20 cellular contexts compared by ENCODE assay signal in the genomic region with DNA sequence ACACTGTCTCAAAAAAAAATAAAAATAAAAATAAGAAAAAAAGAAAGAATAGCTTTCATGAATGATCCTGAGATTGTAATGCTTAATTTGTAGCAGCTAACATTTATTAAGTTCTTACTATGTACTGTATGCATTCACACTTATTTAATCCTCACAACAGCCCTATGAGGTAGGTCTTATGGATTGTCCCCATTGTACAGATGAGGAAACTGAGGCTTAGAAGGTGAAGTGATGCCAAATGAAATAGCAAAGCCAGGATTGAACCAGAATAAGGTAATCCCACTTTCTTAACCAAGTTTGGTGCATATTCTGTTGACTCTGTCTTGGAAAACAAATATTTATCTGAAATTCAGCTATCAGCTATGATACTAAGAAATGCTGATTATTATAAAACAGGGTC. TPM values are rescaled to one million over a fixed set of nuclear protein-coding genes. Genes with fewer than 3 reads are reported as not detected.
DNase-seq lines count a peak whose midpoint lies in the region; ATAC-seq, FAIRE-seq and TF ChIP-seq lines count a peak whose summit lies in the region.
"Had no signal": no experiment of that assay in that cellular context is flagged by ENCODE, and none has a peak within 500 bp of the region (broad histone marks: within the 10 kb centered on the region; RNA-seq: fewer than 3 reads in every experiment).

No MANE protein-coding gene starts in this region.

- intact Hi-C loops in activated CD4-positive, alpha-beta T cell treated with anti-CD3 and anti-CD28 coated beads for 36 hours (cut with DNase I, micrococcal nuclease), result loop anchor here in 1 of 2 experiments (5.0 kb wide), 1 partner anchor 492 kb away; a partner anchor contains a TSS
- intact Hi-C loops in GM12878 (cut with micrococcal nuclease; ENCODE audit: unreplicated experiment), result loop anchor here (2.0 kb wide), 1 partner anchor 38 kb away; a partner anchor contains a TSS
- intact Hi-C loops in psoas muscle (cut with DNase I), result no loop called here
- intact Hi-C loops in body of pancreas (cut with DNase I), result no loop called here

- POLR2A ChIA-PET in activated CD4-positive, alpha-beta T cell treated with anti-CD3 and anti-CD28 coated beads for 36 hours (lab: Charles Lee), result interaction anchor here (0.6 to 1.2 kb wide), 2 partner anchors 39 to 215 kb away, joined by 3 to 4 read pairs; a partner anchor contains a TSS
- POLR2A ChIA-PET in GM12878 (lab: Charles Lee), result interaction anchor here (0.9 to 1.1 kb wide), 3 partner anchors 38 to 361 kb away, joined by 3 to 5 read pairs (median 3); a partner anchor contains a TSS

- peaks cover 6% of the 10 kb centered on the region for H3K4me1 Mint-ChIP-seq in activated CD4-positive, alpha-beta T cell treated with anti-CD3 and anti-CD28 coated beads for 36 hours

- H3K27ac ChIP-seq in KMS-11 (0 out of 2 replicates have a peak overlapping the region, but pooled peaks have one; percentile 45), GM12878 (ENCODE audit: control insufficient read depth, insufficient read depth) (peak overlapping the region; percentile 89), psoas muscle (no peak overlapping the region), body of pancreas (peak overlapping the region in 1 of 4 donors; percentile 92)
- H3K27ac ChIP-seq: C4-2B, SJSA1 had no signal

- H2AFZ ChIP-seq in KMS-11 (ENCODE audit: low read depth), result no peak overlapping the region
- H2AFZ ChIP-seq in GM12878 (ENCODE audit: control insufficient read depth, low read depth, low read length), result peak overlapping the region; percentile 76
- H2AFZ ChIP-seq: GM23338 had no signal

- RAD21 ChIA-PET in GM12878 (lab: Charles Lee; ENCODE audit: unreplicated experiment), result interaction anchor here (0.6 to 0.8 kb wide), 2 partner anchors 38 to 184 kb away, joined by 3 to 4 read pairs; a partner anchor contains a TSS

- peaks cover 13% of the 10 kb centered on the region for H3K36me3 Mint-ChIP-seq in activated CD4-positive, alpha-beta T cell treated with anti-CD3 and anti-CD28 coated beads for 36 hours (ENCODE audit: low read depth)

- no peak for ATAC-seq in activated CD4-positive, alpha-beta T cell treated with anti-CD3 and anti-CD28 coated beads for 36 hours
- no peak for ATAC-seq in GM12878
- ATAC-seq in psoas muscle, result no peak
- ATAC-seq in body of pancreas, result no peak
- ATAC-seq: GM23338 had no signal

- H3K4me2 ChIP-seq in KMS-11 (peak overlapping the region; percentile 69; the same call in 1 of the 2 replicates), GM12878 (ENCODE audit: control insufficient read depth, insufficient read depth) (peak overlapping the region; percentile 80)

- in situ Hi-C loops in GM12878 (cut with MboI), result no loop called here

- H3K36me3 ChIP-seq in KMS-11 (ENCODE audit: insufficient read depth) (no peaks in the 10 kb centered on the region), GM12878 (ENCODE audit: control insufficient read depth in 2 of 2, insufficient read depth in 2 of 2, low read length in 1 of 2) (no peaks in the 10 kb centered on the region), psoas muscle (ENCODE audit: insufficient read depth in 1 of 2, low read depth in 1 of 2) (peaks cover 0 to 30% of the 10 kb centered on the region in 2 donors), body of pancreas (replicated peaks in 1 of 2; ENCODE audit: insufficient read depth in 1 of 2, low read depth in 2 of 2) (peaks cover 0 to 5% of the 10 kb centered on the region in 2 donors)

- SMC1A ChIA-PET in GM12878 (lab: Charles Lee; ENCODE audit: uncharacterized antibody, unreplicated experiment), result interaction anchor here (1.4 to 2.1 kb wide), 4 partner anchors 37 to 390 kb away, joined by 3 to 5 read pairs (median 4); no protein-coding TSS in a partner anchor

- H3K9ac ChIP-seq in KMS-11 (peak overlapping the region; percentile 21; the same call in 1 of the 2 replicates), GM12878 (ENCODE audit: control insufficient read depth, insufficient read depth, low read length) (peak overlapping the region; percentile 72)

- TF ChIP-seq CTCF in KMS-11 (conservative IDR thresholded peaks at IDR 0.05; ENCODE audit: low read depth, low read length) (no peak), GM12878 (IDR thresholded peaks at IDR 0.05 in 2 of 3, conservative IDR thresholded peaks at IDR 0.05 in 1 of 3; ENCODE audit: control insufficient read depth in 2 of 3, extremely low read depth in 1 of 3, insufficient read depth in 1 of 3, low read depth in 3 of 3, low read length in 3 of 3) (no peak), psoas muscle (IDR thresholded peaks at IDR 0.05) (no peak), body of pancreas (IDR thresholded peaks at IDR 0.05) (no peak)

- no peaks in the 10 kb centered on the region for H3K9me3 Mint-ChIP-seq in activated CD4-positive, alpha-beta T cell treated with anti-CD3 and anti-CD28 coated beads for 36 hours (ENCODE audit: low read depth)
- H3K9me3 Mint-ChIP-seq: GM23338 had no signal

- TF ChIP-seq RAD21 in GM12878 (IDR thresholded peaks at IDR 0.05; ENCODE audit: insufficient read depth, low read depth, low read length), result no peak

- H3K27me3 Mint-ChIP-seq in activated CD4-positive, alpha-beta T cell treated with anti-CD3 and anti-CD28 coated beads for 36 hours, result no peaks in the 10 kb centered on the region

- H3K4me1 ChIP-seq in KMS-11 (ENCODE audit: low read depth, poor library complexity, severe bottlenecking) (peaks cover 9% of the 10 kb centered on the region), GM12878 (ENCODE audit: control insufficient read depth, insufficient read depth, low read length) (peaks cover 8% of the 10 kb centered on the region; the same call in 1 of the 2 replicates), psoas muscle (peaks cover 11% of the 10 kb centered on the region), body of pancreas (peaks cover 21% of the 10 kb centered on the region)

- CTCF ChIA-PET in activated CD4-positive, alpha-beta T cell treated with anti-CD3 and anti-CD28 coated beads for 36 hours (lab: Charles Lee), result interaction anchor here (0.6 to 1.4 kb wide), 8 partner anchors 15 to 490 kb away, joined by 3 to 7 read pairs (median 4); a partner anchor contains a TSS
- CTCF ChIA-PET in GM12878 (lab: Yijun Ruan, JAX), result interaction anchor here (4.0 kb wide), 1 partner anchor 38 kb away, joined by 33 read pairs; a partner anchor contains a TSS

- H3K9me3 ChIP-seq in GM12878 (replicated peaks; ENCODE audit: control insufficient read depth, insufficient read depth, low read length) (no peaks in the 10 kb centered on the region), psoas muscle (no peaks in the 10 kb centered on the region), body of pancreas (no peaks in the 10 kb centered on the region)
- H3K9me3 ChIP-seq: SJSA1 had no signal

- H3K27ac Mint-ChIP-seq in activated CD4-positive, alpha-beta T cell treated with anti-CD3 and anti-CD28 coated beads for 36 hours, result peak overlapping the region; percentile 37
- H3K27ac Mint-ChIP-seq: GM23338 had no signal

- TF ChIP-seq EP300 in GM12878 (IDR thresholded peaks at IDR 0.05; ENCODE audit: borderline replicate concordance in 1 of 2, control insufficient read depth in 1 of 2, low read depth in 2 of 2, low read length in 2 of 2), result no peak

- no peak for DNase-seq in activated CD4-positive, alpha-beta T cell treated with anti-CD3 and anti-CD28 coated beads for 36 hours
- DNase-seq in activated CD4-positive, alpha-beta T cell treated with anti-CD3 and anti-CD28 coated beads for 4 hours, result no peak
- DNase-seq in GM12878 (ENCODE audit: low read depth, low spot score) (no peak), psoas muscle (no peak), NCI-H2107 (lab: John Stamatoyannopoulos, UW) (no peak), NCI-H2196 treated with DMSO at 0.1 percent for 48 hours (lab: John Stamatoyannopoulos, UW; ENCODE audit: unreplicated experiment) (no peak), body of pancreas (no peak)
- DNase-seq: amniotic stem cell, DMS79 treated with DMSO at 0.1 percent for 48 hours, foreskin fibroblast, IMR-90, NCI-H2081, NCI-H526 had no signal

- H3K27me3 ChIP-seq in KMS-11 (ENCODE audit: insufficient read depth, low read depth), result no peaks in the 10 kb centered on the region
- H3K27me3 ChIP-seq in GM12878 (replicated peaks in 1 of 2; ENCODE audit: control insufficient read depth in 2 of 2, insufficient read depth in 2 of 2, low read length in 1 of 2), result no peaks in the 10 kb centered on the region
- H3K27me3 ChIP-seq in psoas muscle (ENCODE audit: insufficient read depth in 3 of 3, low read length in 2 of 3), result no peaks in the 10 kb centered on the region
- H3K27me3 ChIP-seq in body of pancreas, result no peaks in the 10 kb centered on the region
- H3K27me3 ChIP-seq: SJSA1 had no signal

- FAIRE-seq in GM12878 (lab: Jason Lieb, UNC), result no peak

- H4K20me1 ChIP-seq in KMS-11 (ENCODE audit: insufficient read depth), result no peaks in the 10 kb centered on the region
- no peaks in the 10 kb centered on the region for H4K20me1 ChIP-seq in GM12878 (ENCODE audit: control insufficient read depth, insufficient read depth)

- H3K4me3 Mint-ChIP-seq in activated CD4-positive, alpha-beta T cell treated with anti-CD3 and anti-CD28 coated beads for 36 hours, result peak overlapping the region; percentile 86

- BruUV-seq in GM12878 (replicated peaks; lab: Mats Ljungman, UMichigan), result no TSS peak

- no peaks in the 10 kb centered on the region for H3K79me2 ChIP-seq in KMS-11 (ENCODE audit: insufficient read depth, low read depth)
- H3K79me2 ChIP-seq in GM12878 (ENCODE audit: control insufficient read depth, insufficient read depth, low read length), result peaks cover 14% of the 10 kb centered on the region

- H3K4me3 ChIP-seq in KMS-11 (IDR thresholded peaks at IDR 0.05; ENCODE audit: insufficient read depth, low read depth, low read length), result no peak overlapping the region
- no peak overlapping the region; the same call in 1 of the 2 replicates for H3K4me3 ChIP-seq in GM12878
- H3K4me3 ChIP-seq in psoas muscle, result peak overlapping the region; percentile 88
- H3K4me3 ChIP-seq in body of pancreas, result no peak overlapping the region

- TF ChIP-seq POLR2A in GM12878 (IDR thresholded peaks at IDR 0.05; ENCODE audit: low read depth, low read length), result no peak
- no peak for TF ChIP-seq POLR2A in body of pancreas (IDR thresholded peaks at IDR 0.05)

RNA-seq across cellular contexts. Expression of a gene that starts 2.1 kb away (rescaled TPM):
- 10 to 100 TPM in 1 of 2 experiments, 1 to 10 TPM in 1; 9.2 to 14.5 TPM for total RNA-seq in activated CD4-positive, alpha-beta T cell treated with anti-CD3 and anti-CD28 coated beads for 36 hours
- 15.6 and 18.6 TPM in 2 replicates for total RNA-seq in GM12878 (2013; cell fraction: nucleolus; rRNA removed)
- total RNA-seq in GM12878 (2014; rRNA removed) (4.5 and 5.5 TPM in 2 replicates), GM12878 (2014; rRNA removed; fragmentation: Illumina TruSeq; extraction: Trizol) (2.8 and 3.4 TPM in 2 replicates), GM12878 (2021) (6.6 and 7.2 TPM in 2 replicates), psoas muscle (10 to 100 TPM in 3 of 4 donors, 1 to 10 TPM in 1; 9.5 to 14.6 (median 11.5) TPM), body of pancreas (10 to 100 TPM in 1 of 2 donors, 1 to 10 TPM in 1; 7.3 to 14.5 TPM)
- 3.9 TPM for polyA plus RNA-seq in GM12878 (2011; ENCODE audit: low read depth)
- polyA plus RNA-seq in GM12878 (2011; rRNA removed) (15.5 and 16.2 TPM in 2 replicates), GM12878 (2014; fragmentation: Illumina TruSeq; extraction: Trizol) (6.3 and 7.4 TPM in 2 replicates), GM12878 (2014; fragmentation: Nextera tagmentation; extraction: Ambion mirVana) (1 to 10 TPM; 2.1 to 3.0 TPM), GM12878 (2014; rRNA removed) (6.0 and 7.2 TPM in 2 replicates), GM12878 (2016; fragmentation: Nextera tagmentation; extraction: Ambion mirVana) (1 to 10 TPM; 6.5 to 7.7 TPM), psoas muscle (10 to 100 TPM in 1 of 3 donors, 1 to 10 TPM in 2; 4.7 to 12.0 (median 6.9) TPM)
- polyA plus RNA-seq in GM12878 (2011; cell fraction: cytosol; rRNA removed), result 14.7 and 15.1 TPM in 2 replicates
- polyA plus RNA-seq in GM12878 (2011; cell fraction: nucleus; rRNA removed), result 16.3 and 24.8 TPM in 2 replicates
- polyA plus RNA-seq in GM12878 (2012), result 4.6 and 4.7 TPM in 2 replicates
- polyA minus RNA-seq in GM12878 (2011; rRNA and poly(A)+ RNA removed), result 26.6 and 28.8 TPM in 2 replicates
- polyA minus RNA-seq in GM12878 (2011; cell fraction: cytosol; rRNA and poly(A)+ RNA removed), result 6.3 and 12.2 TPM in 2 replicates
- 4.4 and 7.0 TPM in 2 replicates for polyA minus RNA-seq in GM12878 (2011; cell fraction: nucleus; rRNA and poly(A)+ RNA removed)

RNA-seq across cellular contexts. Expression of a gene that starts 33.7 kb away (rescaled TPM):
- total RNA-seq in activated CD4-positive, alpha-beta T cell treated with anti-CD3 and anti-CD28 coated beads for 36 hours, result not detected
- not detected in 2 replicates for total RNA-seq in GM12878 (2013; cell fraction: nucleolus; rRNA removed)
- under 0.01 TPM in 1 of 2 replicates, not detected in the other for total RNA-seq in GM12878 (2014; rRNA removed)
- not detected in 2 replicates for total RNA-seq in GM12878 (2014; rRNA removed; fragmentation: Illumina TruSeq; extraction: Trizol)
- not detected in 2 replicates for total RNA-seq in GM12878 (2021)
- polyA plus RNA-seq in GM12878 (2011; ENCODE audit: low read depth), result not detected
- not detected in 2 replicates for polyA plus RNA-seq in GM12878 (2011; rRNA removed)
- not detected in 2 replicates for polyA plus RNA-seq in GM12878 (2011; cell fraction: cytosol; rRNA removed)
- polyA plus RNA-seq in GM12878 (2011; cell fraction: nucleus; rRNA removed), result not detected in 2 replicates
- polyA plus RNA-seq in GM12878 (2012), result not detected in 2 replicates
- polyA plus RNA-seq in GM12878 (2014; fragmentation: Illumina TruSeq; extraction: Trizol), result not detected in 2 replicates
- polyA plus RNA-seq in GM12878 (2014; fragmentation: Nextera tagmentation; extraction: Ambion mirVana), result not detected
- not detected in 2 replicates for polyA plus RNA-seq in GM12878 (2014; rRNA removed)
- not detected for polyA plus RNA-seq in GM12878 (2016; fragmentation: Nextera tagmentation; extraction: Ambion mirVana)
- polyA minus RNA-seq in GM12878 (2011; rRNA and poly(A)+ RNA removed), result not detected in 2 replicates
- not detected in 2 replicates for polyA minus RNA-seq in GM12878 (2011; cell fraction: cytosol; rRNA and poly(A)+ RNA removed)
- polyA minus RNA-seq in GM12878 (2011; cell fraction: nucleus; rRNA and poly(A)+ RNA removed), result not detected in 2 replicates
- under 1 TPM in 3 of 4 donors, not detected in 1; 0.07 to 0.45 (median 0.12) TPM for total RNA-seq in psoas muscle
- under 1 TPM in 2 of 3 donors, not detected in 1; 0.04 to 0.08 TPM for polyA plus RNA-seq in psoas muscle
- under 1 TPM in 1 of 2 donors, not detected in 1; 0.52 TPM for total RNA-seq in body of pancreas
- total RNA-seq: A172, IMR-90, left lobe of liver, osteocyte, SJSA1 had no signal
- polyA plus RNA-seq: GM23338, IMR-90 had no signal

RNA-seq across cellular contexts. Expression of a gene that starts 38.8 kb away (rescaled TPM):
- total RNA-seq in activated CD4-positive, alpha-beta T cell treated with anti-CD3 and anti-CD28 coated beads for 36 hours, result 10 to 100 TPM; 32.1 to 33.3 TPM
- 20.2 and 20.4 TPM in 2 replicates for total RNA-seq in GM12878 (2013; cell fraction: nucleolus; rRNA removed)
- total RNA-seq in GM12878 (2014; rRNA removed) (40.3 and 40.4 TPM in 2 replicates), GM12878 (2014; rRNA removed; fragmentation: Illumina TruSeq; extraction: Trizol) (29.3 and 30.7 TPM in 2 replicates), GM12878 (2021) (26.4 and 28.9 TPM in 2 replicates), psoas muscle (10 to 100 TPM in 3 of 4 donors, 1 to 10 TPM in 1; 7.3 to 25.3 (median 17.7) TPM), body of pancreas (10 to 100 TPM in 1 of 2 donors, 1 to 10 TPM in 1; 7.3 to 16.1 TPM)
- polyA plus RNA-seq in GM12878 (2011; ENCODE audit: low read depth), result 22.2 TPM
- polyA plus RNA-seq in GM12878 (2011; rRNA removed) (23.8 and 37.0 TPM in 2 replicates), GM12878 (2014; fragmentation: Illumina TruSeq; extraction: Trizol) (21.7 and 30.7 TPM in 2 replicates), GM12878 (2014; fragmentation: Nextera tagmentation; extraction: Ambion mirVana) (1 to 10 TPM; 5.6 to 8.8 TPM), GM12878 (2014; rRNA removed) (31.7 and 33.4 TPM in 2 replicates), GM12878 (2016; fragmentation: Nextera tagmentation; extraction: Ambion mirVana) (10 to 100 TPM; 32.8 to 36.7 TPM), psoas muscle (10 to 100 TPM; 28.0 to 50.4 (median 28.5) TPM)
- polyA plus RNA-seq in GM12878 (2011; cell fraction: cytosol; rRNA removed), result 35.2 and 38.2 TPM in 2 replicates
- polyA plus RNA-seq in GM12878 (2011; cell fraction: nucleus; rRNA removed), result 28.9 and 35.6 TPM in 2 replicates
- polyA plus RNA-seq in GM12878 (2012), result 21.3 and 21.8 TPM in 2 replicates
- 12.7 and 16.7 TPM in 2 replicates for polyA minus RNA-seq in GM12878 (2011; rRNA and poly(A)+ RNA removed)
- polyA minus RNA-seq in GM12878 (2011; cell fraction: cytosol; rRNA and poly(A)+ RNA removed), result 6.7 and 14.0 TPM in 2 replicates
- polyA minus RNA-seq in GM12878 (2011; cell fraction: nucleus; rRNA and poly(A)+ RNA removed), result 14.7 and 22.2 TPM in 2 replicates

RNA-seq across cellular contexts. Expression of a gene that starts 42.9 kb away (rescaled TPM):
- total RNA-seq in activated CD4-positive, alpha-beta T cell treated with anti-CD3 and anti-CD28 coated beads for 36 hours, result 10 to 100 TPM; 69.9 TPM
- total RNA-seq in GM12878 (2013; cell fraction: nucleolus; rRNA removed), result 11.8 and 12.6 TPM in 2 replicates
- 31.4 and 34.6 TPM in 2 replicates for total RNA-seq in GM12878 (2014; rRNA removed)
- total RNA-seq in GM12878 (2014; rRNA removed; fragmentation: Illumina TruSeq; extraction: Trizol), result 36.3 and 37.5 TPM in 2 replicates
- 62.8 and 63.4 TPM in 2 replicates for total RNA-seq in GM12878 (2021)
- 30.8 TPM for polyA plus RNA-seq in GM12878 (2011; ENCODE audit: low read depth)
- 30.3 and 46.4 TPM in 2 replicates for polyA plus RNA-seq in GM12878 (2011; rRNA removed)
- 37.2 and 38.3 TPM in 2 replicates for polyA plus RNA-seq in GM12878 (2011; cell fraction: cytosol; rRNA removed)
- 19.6 and 28.0 TPM in 2 replicates for polyA plus RNA-seq in GM12878 (2011; cell fraction: nucleus; rRNA removed)
- polyA plus RNA-seq in GM12878 (2012), result 32.6 and 34.4 TPM in 2 replicates
- 50.0 and 54.3 TPM in 2 replicates for polyA plus RNA-seq in GM12878 (2014; fragmentation: Illumina TruSeq; extraction: Trizol)
- polyA plus RNA-seq in GM12878 (2014; fragmentation: Nextera tagmentation; extraction: Ambion mirVana), result 10 to 100 TPM in 1 of 2 experiments, 1 to 10 TPM in 1; 9.5 to 24.5 TPM
- polyA plus RNA-seq in GM12878 (2014; rRNA removed), result 52.8 and 59.8 TPM in 2 replicates
- 10 to 100 TPM; 76.2 to 81.9 TPM for polyA plus RNA-seq in GM12878 (2016; fragmentation: Nextera tagmentation; extraction: Ambion mirVana)
- polyA minus RNA-seq in GM12878 (2011; rRNA and poly(A)+ RNA removed), result 12.1 and 13.1 TPM in 2 replicates
- polyA minus RNA-seq in GM12878 (2011; cell fraction: cytosol; rRNA and poly(A)+ RNA removed), result 7.8 and 12.1 TPM in 2 replicates
- 4.6 and 8.6 TPM in 2 replicates for polyA minus RNA-seq in GM12878 (2011; cell fraction: nucleus; rRNA and poly(A)+ RNA removed)
- 10 to 100 TPM; 40.4 to 68.9 (median 42.1) TPM for total RNA-seq in psoas muscle
- 10 to 100 TPM; 34.3 to 93.1 (median 36.7) TPM for polyA plus RNA-seq in psoas muscle
- 10 to 100 TPM in 1 of 2 donors, 1 to 10 TPM in 1; 4.9 to 13.5 TPM for total RNA-seq in body of pancreas
